ENCODE assay signal across 8 cellular contexts in the genomic region with DNA sequence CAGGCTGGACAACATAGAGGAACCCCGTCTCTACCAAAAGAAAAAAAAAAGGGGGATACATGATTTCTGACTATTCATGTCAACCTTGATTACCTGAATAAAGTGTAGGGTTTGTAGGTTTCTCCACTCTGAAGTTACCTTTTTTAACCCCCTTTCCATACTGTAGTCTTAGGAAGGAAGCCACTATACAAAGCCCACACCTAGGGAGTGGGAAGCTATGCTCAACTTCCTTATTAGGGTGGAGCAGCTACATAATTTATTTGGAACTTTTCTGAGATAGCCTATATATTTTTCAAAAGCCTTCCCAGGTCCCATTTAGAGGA. TPM values are rescaled to one million over a fixed set of nuclear protein-coding genes. Genes with fewer than 3 reads are reported as not detected.
DNase-seq lines count a peak whose midpoint lies in the region; ATAC-seq and TF ChIP-seq lines count a peak whose summit lies in the region.

No MANE protein-coding gene starts in this region.

- H3K4me2 ChIP-seq in hepatocyte (peak overlapping the region; percentile 75), smooth muscle cell (peak overlapping the region; percentile 87)

- H3F3A ChIP-seq in smooth muscle cell (ENCODE audit: low read depth): no peaks in the 10 kb centered on the region

- H3K9me3 ChIP-seq in HEK293 (ENCODE audit: control insufficient read depth, insufficient read depth, low read depth, low read length): no peaks in the 10 kb centered on the region
- H3K9me3 ChIP-seq in hepatocyte (ENCODE audit: low read depth): no peaks in the 10 kb centered on the region
- no peaks in the 10 kb centered on the region for H3K9me3 ChIP-seq in smooth muscle cell (replicated peaks; ENCODE audit: low read depth)

- DNase-seq in activated CD8-positive, alpha-beta T cell treated with anti-CD3 and anti-CD28 coated beads for 36 hours: no peak
- DNase-seq in hepatocyte (ENCODE audit: low spot score) (no peak), smooth muscle cell (lab: John Stamatoyannopoulos, UW; ENCODE audit: unreplicated experiment) (no peak), activated gamma-delta T cell (lab: John Stamatoyannopoulos, UW) (no peak), hippocampal formation (lab: John Stamatoyannopoulos, UW) (no peak), NCI-H187 (lab: John Stamatoyannopoulos, UW) (no peak)

- H3K27me3 Mint-ChIP-seq in activated CD8-positive, alpha-beta T cell treated with anti-CD3 and anti-CD28 coated beads for 36 hours: no peaks in the 10 kb centered on the region

- peaks cover 11% of the 10 kb centered on the region for H3K36me3 Mint-ChIP-seq in activated CD8-positive, alpha-beta T cell treated with anti-CD3 and anti-CD28 coated beads for 36 hours (ENCODE audit: low read depth)

- H3K36me3 ChIP-seq in HEK293 (ENCODE audit: control insufficient read depth in 2 of 2, insufficient read depth in 1 of 2, low read length in 2 of 2) (peaks cover 10 to 14% of the 10 kb centered on the region in 2 experiments; a peak in 2 of 3 replicates), hepatocyte (replicated peaks; ENCODE audit: insufficient read depth, low read depth) (no peaks in the 10 kb centered on the region), smooth muscle cell (ENCODE audit: low read depth) (no peaks in the 10 kb centered on the region)

- H3K4me1 ChIP-seq in HEK293 (ENCODE audit: control insufficient read depth, insufficient read depth, low read length) (peaks cover 7% of the 10 kb centered on the region), hepatocyte (ENCODE audit: insufficient read depth) (peaks cover 27% of the 10 kb centered on the region), smooth muscle cell (ENCODE audit: low read depth) (peaks cover 13% of the 10 kb centered on the region)

- peak overlapping the region; percentile 97 for H3K27ac Mint-ChIP-seq in activated CD8-positive, alpha-beta T cell treated with anti-CD3 and anti-CD28 coated beads for 36 hours

- H3K27ac ChIP-seq in HEK293 (ENCODE audit: extremely low read depth, low read depth, low read length) (peak overlapping the region; percentile 86), hepatocyte (peak overlapping the region; percentile 92), smooth muscle cell (ENCODE audit: low read depth) (peak overlapping the region; percentile 94)

- H3K9me3 Mint-ChIP-seq in activated CD8-positive, alpha-beta T cell treated with anti-CD3 and anti-CD28 coated beads for 36 hours: no peaks in the 10 kb centered on the region

- intact Hi-C loops in activated CD8-positive, alpha-beta T cell treated with anti-CD3 and anti-CD28 coated beads for 36 hours (cut with micrococcal nuclease): no loop called here

- no peaks in the 10 kb centered on the region for H3K9me2 ChIP-seq in hepatocyte (replicated peaks; ENCODE audit: insufficient read depth)

- peak overlapping the region; percentile 97 for H3K4me3 Mint-ChIP-seq in activated CD8-positive, alpha-beta T cell treated with anti-CD3 and anti-CD28 coated beads for 36 hours

- CTCF ChIA-PET in HEK293 (lab: Yijun Ruan, JAX): interaction anchor here (0.6 to 0.7 kb wide), 2 partner anchors 60 to 513 kb away, joined by 3 read pairs; no protein-coding TSS in a partner anchor
- CTCF ChIA-PET in activated CD8-positive, alpha-beta T cell treated with anti-CD3 and anti-CD28 coated beads for 36 hours (lab: Charles Lee): interaction anchor here (1.4 kb wide), 1 partner anchor 447 kb away, joined by 4 read pairs; no protein-coding TSS in a partner anchor

- peak overlapping the region; percentile 98 for H3K9ac ChIP-seq in smooth muscle cell (ENCODE audit: low read depth)

- H2AFZ ChIP-seq in hepatocyte: peak overlapping the region; percentile 31
- peak overlapping the region; percentile 14 for H2AFZ ChIP-seq in smooth muscle cell (ENCODE audit: low read depth)

- peaks cover 11% of the 10 kb centered on the region for H3K4me1 Mint-ChIP-seq in activated CD8-positive, alpha-beta T cell treated with anti-CD3 and anti-CD28 coated beads for 36 hours (ENCODE audit: low read depth)

- POLR2A ChIA-PET in HEK293 (lab: Yijun Ruan, JAX): interaction anchor here (0.6 to 0.9 kb wide), 3 partner anchors 8 to 38 kb away, joined by 3 read pairs; a partner anchor contains a TSS
- POLR2A ChIA-PET in activated CD8-positive, alpha-beta T cell treated with anti-CD3 and anti-CD28 coated beads for 36 hours (lab: Charles Lee): interaction anchor here (1.2 kb wide), 1 partner anchor 10 kb away, joined by 4 read pairs; a partner anchor contains a TSS

- 0% methylated on average over 1 of the region's 1 CpG for WGBS in hepatocyte (ENCODE audit: low lambda C conversion rate, missing lambda C conversion rate)
- WGBS in smooth muscle cell (ENCODE audit: low lambda C conversion rate): 0% methylated on average over 1 of the region's 1 CpG

- H3K79me2 ChIP-seq in hepatocyte (peaks cover 44% of the 10 kb centered on the region), smooth muscle cell (ENCODE audit: low read depth) (peaks cover 44% of the 10 kb centered on the region)

- H3K4me3 ChIP-seq in HEK293 (ENCODE audit: low read depth, low read length) (peak overlapping the region; percentile 80), hepatocyte (peak overlapping the region; percentile 37), smooth muscle cell (peak overlapping the region; percentile 91)

- H4K20me1 ChIP-seq in hepatocyte (ENCODE audit: insufficient read depth, poor library complexity, severe bottlenecking): peaks cover 23% of the 10 kb centered on the region
- H4K20me1 ChIP-seq in smooth muscle cell (ENCODE audit: low read depth): peaks cover 30% of the 10 kb centered on the region

- TF ChIP-seq CTCF in HEK293 (tag by site-specific recombination; IDR thresholded peaks at IDR 0.05): no peak
- no peak for TF ChIP-seq CTCF in activated CD8-positive, alpha-beta T cell treated with anti-CD3 and anti-CD28 coated beads for 36 hours (IDR thresholded peaks at IDR 0.05)
- TF ChIP-seq CTCF in hepatocyte (IDR thresholded peaks at IDR 0.05; ENCODE audit: poor library complexity): no peak
- TF ChIP-seq CTCF in smooth muscle cell (IDR thresholded peaks at IDR 0.05; ENCODE audit: borderline replicate concordance, insufficient read depth, poor library complexity, severe bottlenecking): no peak

- no peak for ATAC-seq in activated CD8-positive, alpha-beta T cell treated with anti-CD3 and anti-CD28 coated beads for 36 hours
- ATAC-seq in HG03039 (IDR thresholded peaks at IDR 0.05; ENCODE audit: unreplicated experiment): no peak

- H3K27me3 ChIP-seq in hepatocyte: no peaks in the 10 kb centered on the region
- H3K27me3 ChIP-seq in smooth muscle cell (ENCODE audit: low read depth): no peaks in the 10 kb centered on the region

TF ChIP-seq in HEK293, 187 proteins besides CTCF, POLR2A, EP300 and RAD21:
- TF ChIP-seq, protein P1, sequence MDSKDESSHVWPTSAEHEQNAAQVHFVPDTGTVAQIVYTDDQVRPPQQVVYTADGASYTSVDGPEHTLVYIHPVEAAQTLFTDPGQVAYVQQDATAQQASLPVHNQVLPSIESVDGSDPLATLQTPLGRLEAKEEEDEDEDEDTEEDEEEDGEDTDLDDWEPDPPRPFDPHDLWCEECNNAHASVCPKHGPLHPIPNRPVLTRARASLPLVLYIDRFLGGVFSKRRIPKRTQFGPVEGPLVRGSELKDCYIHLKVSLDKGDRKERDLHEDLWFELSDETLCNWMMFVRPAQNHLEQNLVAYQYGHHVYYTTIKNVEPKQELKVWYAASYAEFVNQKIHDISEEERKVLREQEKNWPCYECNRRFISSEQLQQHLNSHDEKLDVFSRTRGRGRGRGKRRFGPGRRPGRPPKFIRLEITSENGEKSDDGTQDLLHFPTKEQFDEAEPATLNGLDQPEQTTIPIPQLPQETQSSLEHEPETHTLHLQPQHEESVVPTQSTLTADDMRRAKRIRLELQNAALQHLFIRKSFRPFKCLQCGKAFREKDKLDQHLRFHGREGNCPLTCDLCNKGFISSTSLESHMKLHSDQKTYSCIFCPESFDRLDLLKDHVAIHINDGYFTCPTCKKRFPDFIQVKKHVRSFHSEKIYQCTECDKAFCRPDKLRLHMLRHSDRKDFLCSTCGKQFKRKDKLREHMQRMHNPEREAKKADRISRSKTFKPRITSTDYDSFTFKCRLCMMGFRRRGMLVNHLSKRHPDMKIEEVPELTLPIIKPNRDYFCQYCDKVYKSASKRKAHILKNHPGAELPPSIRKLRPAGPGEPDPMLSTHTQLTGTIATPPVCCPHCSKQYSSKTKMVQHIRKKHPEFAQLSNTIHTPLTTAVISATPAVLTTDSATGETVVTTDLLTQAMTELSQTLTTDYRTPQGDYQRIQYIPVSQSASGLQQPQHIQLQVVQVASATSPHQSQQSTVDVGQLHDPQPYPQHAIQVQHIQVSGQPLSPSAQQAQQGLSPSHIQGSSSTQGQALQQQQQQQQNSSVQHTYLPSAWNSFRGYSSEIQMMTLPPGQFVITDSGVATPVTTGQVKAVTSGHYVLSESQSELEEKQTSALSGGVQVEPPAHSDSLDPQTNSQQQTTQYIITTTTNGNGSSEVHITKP (tag by site-specific recombination; IDR thresholded peaks at IDR 0.05): peak; percentile 50
- TF ChIP-seq ZFHX2 (tag by site-specific recombination; conservative IDR thresholded peaks at IDR 0.05): no peak
- TF ChIP-seq ZNF239 (tag by site-specific recombination; IDR thresholded peaks at IDR 0.05): no peak
- TF ChIP-seq, protein P2, sequence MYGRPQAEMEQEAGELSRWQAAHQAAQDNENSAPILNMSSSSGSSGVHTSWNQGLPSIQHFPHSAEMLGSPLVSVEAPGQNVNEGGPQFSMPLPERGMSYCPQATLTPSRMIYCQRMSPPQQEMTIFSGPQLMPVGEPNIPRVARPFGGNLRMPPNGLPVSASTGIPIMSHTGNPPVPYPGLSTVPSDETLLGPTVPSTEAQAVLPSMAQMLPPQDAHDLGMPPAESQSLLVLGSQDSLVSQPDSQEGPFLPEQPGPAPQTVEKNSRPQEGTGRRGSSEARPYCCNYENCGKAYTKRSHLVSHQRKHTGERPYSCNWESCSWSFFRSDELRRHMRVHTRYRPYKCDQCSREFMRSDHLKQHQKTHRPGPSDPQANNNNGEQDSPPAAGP (tag by site-specific recombination; IDR thresholded peaks at IDR 0.05): peak; percentile 9; the same call in 1 of the 2 replicates
- 0 out of 2 replicates have a peak, but pooled peaks have one; percentile 20 for TF ChIP-seq BCL11B (tag by site-specific recombination; IDR thresholded peaks at IDR 0.05; ENCODE audit: low read depth)
TF ChIP-seq in HEK293: peak in this region for 3.

RNA-seq across cellular contexts. Expression of a gene that starts 0.6 kb away (rescaled TPM):
- 10 to 100 TPM; 68.1 to 68.2 TPM for total RNA-seq in activated CD8-positive, alpha-beta T cell treated with anti-CD3 and anti-CD28 coated beads for 36 hours
- total RNA-seq in hepatocyte (145 and 191 TPM in 2 replicates), smooth muscle cell (98.3 and 117 TPM in 2 replicates)
- polyA plus RNA-seq in hepatocyte (122 and 146 TPM in 2 replicates), smooth muscle cell (85.3 and 85.7 TPM in 2 replicates)

RNA-seq across cellular contexts. Expression of a gene that starts 9.4 kb away (rescaled TPM):
- 10 to 100 TPM; 36.1 to 38.3 TPM for total RNA-seq in activated CD8-positive, alpha-beta T cell treated with anti-CD3 and anti-CD28 coated beads for 36 hours
- total RNA-seq in hepatocyte: 35.6 and 38.6 TPM in 2 replicates
- polyA plus RNA-seq in hepatocyte: 23.4 and 34.4 TPM in 2 replicates
- 25.7 and 27.0 TPM in 2 replicates for total RNA-seq in smooth muscle cell
- 16.7 and 28.7 TPM in 2 replicates for polyA plus RNA-seq in smooth muscle cell

Comparison
In these comparisons a context has a peak if more than half of its experiments do, and no peak if none do; other contexts are left out.
1. H3K4me3 ChIP-seq: peak in every context shown above with its lines; median percentile 91 in smooth muscle cell; 80 in HEK293; 37 in hepatocyte.